Comparison of ENCODE assay signal across 8 cellular contexts in the genomic region with DNA sequence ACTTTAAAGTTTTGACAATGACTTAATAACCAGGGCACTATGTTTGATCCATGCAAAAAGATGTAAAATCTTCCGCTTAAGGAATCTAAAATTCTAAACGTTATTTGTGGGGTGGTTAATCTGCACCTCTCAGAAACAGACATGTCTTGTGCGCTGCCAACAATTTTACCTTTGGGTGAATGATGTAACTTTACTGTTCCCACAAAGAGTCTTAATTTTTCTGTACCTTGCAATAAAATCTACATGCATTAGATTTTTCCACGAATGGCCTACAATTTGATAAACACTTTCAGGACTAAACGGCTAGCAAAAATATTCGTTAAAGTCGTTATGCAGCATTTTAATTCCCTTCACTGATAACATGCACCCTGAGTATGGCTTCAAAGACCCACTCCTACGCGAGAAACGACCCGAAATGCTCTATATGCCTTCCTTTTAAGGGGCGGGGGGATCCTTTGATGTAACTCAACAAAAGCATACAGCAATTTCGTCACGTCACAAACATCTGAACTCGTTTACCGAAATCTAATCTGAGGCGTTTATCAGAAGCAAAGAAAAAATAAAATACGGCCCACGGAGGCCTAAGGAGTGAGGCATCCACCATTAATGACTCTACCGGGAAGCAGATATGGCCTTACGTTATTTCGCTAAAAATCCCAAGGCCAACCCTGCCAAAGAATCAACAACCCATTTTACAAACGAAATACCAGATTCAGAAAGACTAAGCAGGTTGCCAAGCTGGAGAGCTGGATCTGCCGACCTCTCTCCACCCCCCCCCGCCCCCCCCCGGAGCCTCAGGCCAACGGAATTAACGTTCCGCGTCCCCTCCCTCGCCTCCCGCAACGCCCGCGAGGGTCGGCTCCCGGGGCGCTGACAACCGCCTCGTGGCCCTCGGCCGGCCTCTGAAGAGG. TPM values are rescaled to one million over a fixed set of nuclear protein-coding genes. Genes with fewer than 3 reads are reported as not detected.
DNase-seq lines count a peak whose midpoint lies in the region; ATAC-seq, FAIRE-seq and TF ChIP-seq lines count a peak whose summit lies in the region.

No MANE protein-coding gene starts in this region.

- POLR2A ChIA-PET in A549 (lab: Yijun Ruan, JAX): interaction anchor here (1.8 kb wide), 1 partner anchor 275 kb away, joined by 9 read pairs; a partner anchor contains a TSS
- POLR2A ChIA-PET in GM10248 (lab: Yijun Ruan, JAX): no interaction called here

- no peak for TF ChIP-seq POLR2A in A549 (IDR thresholded peaks at IDR 0.05; ENCODE audit: low read length)

- peak overlapping the region; percentile 82 for H3K4me2 ChIP-seq in A549

- ATAC-seq in A549 (peak; percentile 25 to 37; a peak in 5 of 6 replicates), GM18511 (IDR thresholded peaks at IDR 0.05; ENCODE audit: unreplicated experiment) (peak; percentile 32), omental fat pad (ENCODE audit: low FRiP score) (peak; percentile 62)

- no peak for TF ChIP-seq EP300 in A549 (IDR thresholded peaks at IDR 0.05)

- DNase-seq in A549 (ENCODE audit: low read depth in 1 of 2, low spot score in 1 of 2) (peak; percentile 3 to 59), activated T-cell treated with anti-CD3 and anti-CD28 coated beads for 48 hours (ENCODE audit: low read depth) (peak; percentile 2), fibroblast of pulmonary artery (ENCODE audit: low read depth) (peak; percentile 50), omental fat pad (ENCODE audit: low spot score) (no peak), GM10248 (ENCODE audit: extremely low spot score) (no peak), kidney tubule cell (ENCODE audit: low spot score) (no peak)
- peak; percentile 37 for DNase-seq in Jurkat, Clone E6-1 (ENCODE audit: low read depth, low spot score)

- TF ChIP-seq RAD21 in A549 (conservative IDR thresholded peaks at IDR 0.05 in 1 of 2, IDR thresholded peaks at IDR 0.05 in 1 of 2): no peak

- H3K27ac ChIP-seq in A549: peak overlapping the region; percentile 95 to 99

- 3% methylated on average over 24 of the region's 42 CpGs for WGBS in A549 (ENCODE audit: missing lambda C conversion rate)

- H3K9me3 ChIP-seq in A549: no peaks in the 10 kb centered on the region

- TF ChIP-seq CTCF in A549 (IDR thresholded peaks at IDR 0.05): no peak
- no peak for TF ChIP-seq CTCF in fibroblast of pulmonary artery (IDR thresholded peaks at IDR 0.05; ENCODE audit: low read length, missing control alignments)
- TF ChIP-seq CTCF in omental fat pad (IDR thresholded peaks at IDR 0.05): no peak
- TF ChIP-seq CTCF in GM10248 (IDR thresholded peaks at IDR 0.05; ENCODE audit: control extremely low read depth, extremely low read depth, low read depth, missing control alignments): no peak

- CTCF ChIA-PET in A549 (lab: Yijun Ruan, JAX) (interaction anchor here (1.0 kb wide), 1 partner anchor 275 kb away, joined by 3 read pairs; a partner anchor contains a TSS), GM10248 (lab: Yijun Ruan, JAX) (no interaction called here)

- peaks cover 26% of the 10 kb centered on the region; the same call in 2 of the 3 replicates for H3K4me1 ChIP-seq in A549

- FAIRE-seq in A549 (lab: Jason Lieb, UNC): no peak

- H3K4me3 ChIP-seq in A549 (peak overlapping the region; percentile 80), fibroblast of pulmonary artery (replicated peaks; ENCODE audit: low read depth, low read length) (peak overlapping the region; percentile 82)
- peak overlapping the region; percentile 97 for H3K4me3 ChIP-seq in Jurkat, Clone E6-1 (ENCODE audit: low read length)

TF ChIP-seq in A549, 52 proteins besides CTCF, POLR2A, EP300 and RAD21 (continues in another document):
- TF ChIP-seq CHD2 (IDR thresholded peaks at IDR 0.05; ENCODE audit: low read length, partially characterized antibody): no peak
- no peak for TF ChIP-seq NR3C1 (IDR thresholded peaks at IDR 0.05)
- no peak for TF ChIP-seq RNF2 (IDR thresholded peaks at IDR 0.05; ENCODE audit: borderline replicate concordance, low read depth)
- TF ChIP-seq ESRRA (IDR thresholded peaks at IDR 0.05; ENCODE audit: borderline replicate concordance, low read length): no peak
- TF ChIP-seq, protein P1, sequence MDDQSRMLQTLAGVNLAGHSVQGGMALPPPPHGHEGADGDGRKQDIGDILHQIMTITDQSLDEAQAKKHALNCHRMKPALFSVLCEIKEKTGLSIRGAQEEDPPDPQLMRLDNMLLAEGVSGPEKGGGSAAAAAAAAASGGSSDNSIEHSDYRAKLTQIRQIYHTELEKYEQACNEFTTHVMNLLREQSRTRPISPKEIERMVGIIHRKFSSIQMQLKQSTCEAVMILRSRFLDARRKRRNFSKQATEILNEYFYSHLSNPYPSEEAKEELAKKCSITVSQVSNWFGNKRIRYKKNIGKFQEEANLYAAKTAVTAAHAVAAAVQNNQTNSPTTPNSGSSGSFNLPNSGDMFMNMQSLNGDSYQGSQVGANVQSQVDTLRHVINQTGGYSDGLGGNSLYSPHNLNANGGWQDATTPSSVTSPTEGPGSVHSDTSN (IDR thresholded peaks at IDR 0.05): no peak
- no peak for TF ChIP-seq HOXB13 (CRISPR knock-in tag; IDR thresholded peaks at IDR 0.05; ENCODE audit: low read depth)
- no peak for TF ChIP-seq RCOR1 (IDR thresholded peaks at IDR 0.05; ENCODE audit: low read depth, low read length)
- TF ChIP-seq HEYL (CRISPR knock-in tag; IDR thresholded peaks at IDR 0.05): no peak
- no peak for TF ChIP-seq SREBF2 (IDR thresholded peaks at IDR 0.05)
- TF ChIP-seq, protein P2, sequence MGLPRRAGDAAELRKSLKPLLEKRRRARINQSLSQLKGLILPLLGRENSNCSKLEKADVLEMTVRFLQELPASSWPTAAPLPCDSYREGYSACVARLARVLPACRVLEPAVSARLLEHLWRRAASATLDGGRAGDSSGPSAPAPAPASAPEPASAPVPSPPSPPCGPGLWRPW (IDR thresholded peaks at IDR 0.05): no peak
- TF ChIP-seq JUN (IDR thresholded peaks at IDR 0.05): no peak
- TF ChIP-seq, protein P3, sequence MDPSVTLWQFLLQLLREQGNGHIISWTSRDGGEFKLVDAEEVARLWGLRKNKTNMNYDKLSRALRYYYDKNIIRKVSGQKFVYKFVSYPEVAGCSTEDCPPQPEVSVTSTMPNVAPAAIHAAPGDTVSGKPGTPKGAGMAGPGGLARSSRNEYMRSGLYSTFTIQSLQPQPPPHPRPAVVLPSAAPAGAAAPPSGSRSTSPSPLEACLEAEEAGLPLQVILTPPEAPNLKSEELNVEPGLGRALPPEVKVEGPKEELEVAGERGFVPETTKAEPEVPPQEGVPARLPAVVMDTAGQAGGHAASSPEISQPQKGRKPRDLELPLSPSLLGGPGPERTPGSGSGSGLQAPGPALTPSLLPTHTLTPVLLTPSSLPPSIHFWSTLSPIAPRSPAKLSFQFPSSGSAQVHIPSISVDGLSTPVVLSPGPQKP (IDR thresholded peaks at IDR 0.05; ENCODE audit: low read depth, low read length): no peak
- no peak for TF ChIP-seq TP53 (CRISPR knock-in tag; IDR thresholded peaks at IDR 0.05)
- TF ChIP-seq GATA3 (IDR thresholded peaks at IDR 0.05; ENCODE audit: borderline replicate concordance): no peak
- 0 out of 3 replicates have a peak, but pooled peaks have one; percentile 11 for TF ChIP-seq SMC3 (IDR thresholded peaks at IDR 0.05)
- no peak for TF ChIP-seq CEBPB (IDR thresholded peaks at IDR 0.05)
- TF ChIP-seq CBX8 (IDR thresholded peaks at IDR 0.05): no peak

RNA-seq across cellular contexts. Expression of a gene that starts 0.6 kb away (rescaled TPM):
- polyA plus RNA-seq in A549 (2011; rRNA removed) (68.8 and 108 TPM in 2 replicates), A549 (2017; fragmentation: RNase III; extraction: RNeasy Plus Mini Kit Qiagen cat#74134 plus additional on column Dnase treatment) (83.4 to 86.6 TPM (median 85.3 TPM) in 3 replicates)
- polyA plus RNA-seq in A549 (2012; cell fraction: cytosol; rRNA removed): 16.4 and 22.8 TPM in 2 replicates
- 3.3 and 6.2 TPM in 2 replicates for polyA plus RNA-seq in A549 (2012; cell fraction: nucleus; rRNA removed)
- 7.7 and 9.1 TPM in 2 replicates for polyA minus RNA-seq in A549 (2011; rRNA and poly(A)+ RNA removed)
- polyA plus RNA-seq in Jurkat, Clone E6-1 (2012; ENCODE audit: insufficient read depth, insufficient read length): 130 TPM
- 10 to 100 TPM; 19.2 to 31.1 (median 24.7) TPM for total RNA-seq in omental fat pad

RNA-seq across cellular contexts. Expression of a gene that starts 0.6 kb away (rescaled TPM):
- polyA plus RNA-seq in A549 (2011; rRNA removed) (256 and 269 TPM in 2 replicates), A549 (2017; fragmentation: RNase III; extraction: RNeasy Plus Mini Kit Qiagen cat#74134 plus additional on column Dnase treatment) (112 to 123 TPM (median 118 TPM) in 3 replicates)
- polyA plus RNA-seq in A549 (2012; cell fraction: cytosol; rRNA removed): 97.5 and 98.4 TPM in 2 replicates
- polyA plus RNA-seq in A549 (2012; cell fraction: nucleus; rRNA removed): 28.3 and 49.4 TPM in 2 replicates
- 55.0 and 60.5 TPM in 2 replicates for polyA minus RNA-seq in A549 (2011; rRNA and poly(A)+ RNA removed)
- polyA plus RNA-seq in Jurkat, Clone E6-1 (2012; ENCODE audit: insufficient read depth, insufficient read length): 174 TPM
- 10 to 100 TPM; 38.6 to 57.0 (median 49.8) TPM for total RNA-seq in omental fat pad

RNA-seq across cellular contexts. Expression of a gene that starts 0.9 kb away (rescaled TPM):
- polyA plus RNA-seq in A549 (2011; rRNA removed): 24.3 TPM in 2 replicates
- 6.6 and 7.4 TPM in 2 replicates for polyA plus RNA-seq in A549 (2012; cell fraction: cytosol; rRNA removed)
- 6.5 and 10.1 TPM in 2 replicates for polyA plus RNA-seq in A549 (2012; cell fraction: nucleus; rRNA removed)
- 12.8 to 13.3 TPM (median 13.2 TPM) in 3 replicates for polyA plus RNA-seq in A549 (2017; fragmentation: RNase III; extraction: RNeasy Plus Mini Kit Qiagen cat#74134 plus additional on column Dnase treatment)
- polyA minus RNA-seq in A549 (2011; rRNA and poly(A)+ RNA removed): 22.8 and 25.5 TPM in 2 replicates
- polyA plus RNA-seq in Jurkat, Clone E6-1 (2012; ENCODE audit: insufficient read depth, insufficient read length): 51.4 TPM
- 10 to 100 TPM in 2 of 4 donors, 1 to 10 TPM in 2; 9.6 to 22.4 (median 11.4) TPM for total RNA-seq in omental fat pad

RNA-seq across cellular contexts. Expression of a gene that starts 36.1 kb away (rescaled TPM):
- polyA plus RNA-seq in A549 (2011; rRNA removed) (6.6 and 8.8 TPM in 2 replicates), A549 (2017; fragmentation: RNase III; extraction: RNeasy Plus Mini Kit Qiagen cat#74134 plus additional on column Dnase treatment) (4.7 to 4.9 TPM (median 4.8 TPM) in 3 replicates)
- polyA plus RNA-seq in A549 (2012; cell fraction: cytosol; rRNA removed): 1.2 and 1.3 TPM in 2 replicates
- polyA plus RNA-seq in A549 (2012; cell fraction: nucleus; rRNA removed): 1.1 and 1.8 TPM in 2 replicates
- 3.6 TPM in 2 replicates for polyA minus RNA-seq in A549 (2011; rRNA and poly(A)+ RNA removed)
- 13.9 TPM for polyA plus RNA-seq in Jurkat, Clone E6-1 (2012; ENCODE audit: insufficient read depth, insufficient read length)
- 1 to 10 TPM; 5.2 to 9.1 (median 5.8) TPM for total RNA-seq in omental fat pad

RNA-seq across cellular contexts. Expression of a gene that starts 46.2 kb away (rescaled TPM):
- polyA plus RNA-seq in A549 (2011; rRNA removed) (9.3 and 10.2 TPM in 2 replicates), A549 (2017; fragmentation: RNase III; extraction: RNeasy Plus Mini Kit Qiagen cat#74134 plus additional on column Dnase treatment) (2.3 to 2.9 TPM (median 2.3 TPM) in 3 replicates)
- polyA plus RNA-seq in A549 (2012; cell fraction: cytosol; rRNA removed): 1.6 and 1.9 TPM in 2 replicates
- 0.94 and 1.1 TPM in 2 replicates for polyA plus RNA-seq in A549 (2012; cell fraction: nucleus; rRNA removed)
- 14.0 and 17.8 TPM in 2 replicates for polyA minus RNA-seq in A549 (2011; rRNA and poly(A)+ RNA removed)
- not detected for polyA plus RNA-seq in Jurkat, Clone E6-1 (2012; ENCODE audit: insufficient read depth, insufficient read length)
- 1 to 10 TPM in 3 of 4 donors, under 1 TPM in 1; 0.63 to 1.9 (median 1.4) TPM for total RNA-seq in omental fat pad

Comparison
In these comparisons a context has a peak if more than half of its experiments do, and no peak if none do; other contexts are left out.
1. DNase-seq: peak in A549 (2 of 2), Jurkat, Clone E6-1 (single experiment), activated T-cell treated with anti-CD3 and anti-CD28 coated beads for 48 hours (single experiment) and fibroblast of pulmonary artery (single experiment); none in omental fat pad (single experiment), GM10248 (single experiment) and kidney tubule cell (single experiment).
2. Peak in every context shown above with its lines, with median percentiles within 50 percentile points of each other: ATAC-seq and H3K4me3 ChIP-seq.